ENCODE assay signal across 11 cellular contexts in the genomic region with DNA sequence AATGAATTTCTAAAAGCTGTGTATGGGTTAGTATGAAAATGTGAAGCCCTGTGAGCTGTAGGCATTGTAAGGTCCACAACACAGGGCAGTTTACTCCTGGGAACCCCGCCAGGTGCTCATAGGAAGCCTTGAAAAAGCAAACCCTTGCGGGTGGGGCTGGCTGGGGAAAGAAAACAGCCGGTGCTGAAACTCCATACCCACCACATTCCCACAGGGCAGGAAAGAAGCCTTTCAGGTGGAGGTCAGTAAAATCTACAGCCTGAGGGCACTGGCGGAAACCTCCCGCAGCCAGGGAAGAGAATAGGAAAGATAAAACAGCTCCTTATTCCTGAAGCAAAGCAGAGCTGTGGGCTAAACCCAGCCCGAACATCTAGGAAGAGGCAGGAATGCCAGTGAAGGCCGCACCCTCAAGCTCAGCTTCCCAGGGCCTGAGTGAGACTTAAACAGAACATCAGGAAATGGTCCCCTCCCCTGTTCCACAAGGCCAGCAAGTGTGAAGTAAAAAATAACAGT. TPM values are rescaled to one million over a fixed set of nuclear protein-coding genes. Genes with fewer than 3 reads are reported as not detected.
DNase-seq lines count a peak whose midpoint lies in the region; ATAC-seq and TF ChIP-seq lines count a peak whose summit lies in the region.
"Had no signal": no experiment of that assay in that cellular context is flagged by ENCODE, and none has a peak within 500 bp of the region (broad histone marks: within the 10 kb centered on the region; RNA-seq: fewer than 3 reads in every experiment).

No MANE protein-coding gene starts in this region.

- peak overlapping the region; percentile 80 for H3K27ac Mint-ChIP-seq in osteocyte (ENCODE audit: unreplicated experiment)

- intact Hi-C loops in Right ventricle myocardium superior (cut with DNase I) = no loop called here

- H3K27ac ChIP-seq in coronary artery = peak overlapping the region in 1 of 2 donors; percentile 38
- H3K27ac ChIP-seq: vagina had no signal

- H3K36me3 Mint-ChIP-seq in osteocyte (ENCODE audit: unreplicated experiment) = peaks cover 2% of the 10 kb centered on the region

- no peaks in the 10 kb centered on the region for H3K27me3 Mint-ChIP-seq in osteocyte (ENCODE audit: unreplicated experiment)

- no peaks in the 10 kb centered on the region for H3K9me3 Mint-ChIP-seq in osteocyte (ENCODE audit: unreplicated experiment)

- no peak overlapping the region for H3K4me3 Mint-ChIP-seq in osteocyte (ENCODE audit: unreplicated experiment)

- peak; percentile 35 for DNase-seq in GM03348 (ENCODE audit: low spot score)
- DNase-seq in NCI-H2196 (lab: John Stamatoyannopoulos, UW; ENCODE audit: unreplicated experiment) = peak; percentile 65
- peak; percentile 69 for DNase-seq in Right ventricle myocardium superior
- no peak for DNase-seq in osteocyte (ENCODE audit: extremely low spot score, unreplicated experiment)
- DNase-seq in HK-2 (ENCODE audit: unreplicated experiment) = no peak
- no peak for DNase-seq in coronary artery (ENCODE audit: low spot score)
- DNase-seq in GM20000 (ENCODE audit: low spot score) = no peak
- DNase-seq: activated CD8-positive, alpha-beta memory T cell treated with anti-CD3 and anti-CD28 coated beads for 24 hours; NCI-H1930 had no signal

- peak; percentile 62 for ATAC-seq in Right ventricle myocardium superior (ENCODE audit: poor library complexity)
- no peak for ATAC-seq in HG03095 (IDR thresholded peaks at IDR 0.05; ENCODE audit: unreplicated experiment)

- peaks cover 48% of the 10 kb centered on the region for H3K4me1 Mint-ChIP-seq in osteocyte (ENCODE audit: unreplicated experiment)

- no peak overlapping the region for H3K4me3 ChIP-seq in coronary artery
- H3K4me3 ChIP-seq: vagina had no signal

- TF ChIP-seq CTCF in osteocyte (IDR thresholded peaks at IDR 0.05) (no peak), coronary artery (IDR thresholded peaks at IDR 0.05) (no peak), GM20000 (IDR thresholded peaks at IDR 0.05; ENCODE audit: extremely low read depth, missing control alignments) (no peak)

RNA-seq across cellular contexts. Expression of a gene that starts 34.7 kb away (rescaled TPM):
- total RNA-seq in Right ventricle myocardium superior (57.1 TPM), osteocyte (21.2 and 23.9 TPM in 2 replicates)

Comparison
In these comparisons a context has a peak if more than half of its experiments do, and no peak if none do; other contexts are left out.
1. DNase-seq: peak in GM03348 (single experiment), NCI-H2196 (single experiment) and Right ventricle myocardium superior (single experiment); none in osteocyte (single experiment), HK-2 (single experiment), coronary artery (single experiment) and GM20000 (single experiment).